ENCODE assay signal across 21 cellular contexts in the genomic region with DNA sequence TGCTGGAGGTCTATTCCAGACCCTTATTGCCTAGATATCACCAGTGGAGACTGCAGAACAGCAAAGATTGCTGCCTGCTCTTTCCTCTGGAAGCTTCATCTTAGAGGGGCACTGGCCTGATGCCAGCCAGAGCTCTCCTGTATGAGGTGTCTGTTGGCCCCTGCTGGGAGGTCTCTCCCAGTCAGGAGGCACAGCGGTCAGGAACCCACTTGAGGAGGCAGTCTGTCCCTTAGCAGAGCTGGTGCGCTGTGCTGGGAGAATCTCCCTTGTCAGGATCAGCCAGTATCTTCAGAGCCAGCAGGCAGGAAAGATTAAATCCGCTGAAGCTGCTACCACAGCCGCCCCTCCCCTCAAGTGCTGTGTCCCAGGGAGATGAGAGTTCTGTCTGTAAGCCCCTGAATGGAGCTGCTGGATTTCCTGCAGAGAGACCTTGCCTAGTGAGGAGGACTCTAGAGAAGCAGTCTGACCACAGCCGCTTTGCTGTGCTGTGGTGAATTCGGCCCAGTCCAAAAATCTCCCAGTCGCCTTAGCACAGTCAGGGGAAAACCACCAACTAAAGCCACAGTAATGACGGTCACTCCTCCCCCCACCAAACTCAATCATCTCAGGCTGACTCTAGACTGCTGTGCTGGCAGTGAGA.
DNase-seq lines count a peak whose midpoint lies in the region; FAIRE-seq and TF ChIP-seq lines count a peak whose summit lies in the region.
"Had no signal": no experiment of that assay in that cellular context is flagged by ENCODE, and none has a peak within 500 bp of the region (broad histone marks: within the 10 kb centered on the region; RNA-seq: fewer than 3 reads in every experiment).

No MANE protein-coding gene starts in this region.

- H3K9me3 ChIP-seq in H9 (ENCODE audit: control insufficient read depth, low read depth, low read length) (no peaks in the 10 kb centered on the region), HUES48 (ENCODE audit: control insufficient read depth, insufficient read depth, low read length) (no peaks in the 10 kb centered on the region), neural progenitor cell (ENCODE audit: low read depth) (peaks cover 9% of the 10 kb centered on the region)
- H3K9me3 ChIP-seq: BE2C, mucosa of descending colon, right lobe of liver, upper lobe of right lung had no signal

- no peak overlapping the region for H2AK5ac ChIP-seq in H9 (ENCODE audit: insufficient read length, low read length)

- H3K9me3 Mint-ChIP-seq in H9: peaks cover 5 to 12% of the 10 kb centered on the region in 2 experiments; a peak in 3 of 5 replicates
- peaks cover 35% of the 10 kb centered on the region for H3K9me3 Mint-ChIP-seq in neural progenitor cell
- H3K9me3 Mint-ChIP-seq in glutamatergic neuron (ENCODE audit: unreplicated experiment): peaks cover 18% of the 10 kb centered on the region

- no peaks in the 10 kb centered on the region for H3K27me3 ChIP-seq in H9 (ENCODE audit: insufficient read depth, low read length)
- H3K27me3 ChIP-seq in HUES48 (ENCODE audit: control insufficient read depth, insufficient read depth, low read length): no peaks in the 10 kb centered on the region
- no peaks in the 10 kb centered on the region for H3K27me3 ChIP-seq in neural progenitor cell
- H3K27me3 ChIP-seq: BE2C, right lobe of liver, upper lobe of right lung had no signal

- H3K23me2 ChIP-seq in H9 (ENCODE audit: insufficient read length, low read depth, low read length, poor library complexity, severe bottlenecking): no peaks in the 10 kb centered on the region

- no peak overlapping the region for H2BK120ac ChIP-seq in H9 (ENCODE audit: low read depth, low read length, poor library complexity, severe bottlenecking)

- no peak overlapping the region for H2BK20ac ChIP-seq in H9 (ENCODE audit: low read depth, low read length, poor library complexity, severe bottlenecking)

- H4K5ac ChIP-seq in H9 (ENCODE audit: insufficient read length, low read depth, low read length): no peak overlapping the region

- H4K91ac ChIP-seq in H9 (ENCODE audit: insufficient read length, low read depth, low read length): no peak overlapping the region

- DNase-seq in H9 (no peak), astrocyte of the spinal cord (ENCODE audit: low read depth, low spot score) (peak; percentile 22), neural progenitor cell (ENCODE audit: low spot score) (peak; percentile 78), glutamatergic neuron (no peak), RCC 7860 (ENCODE audit: low spot score) (no peak), hepatic stellate cell (ENCODE audit: low spot score) (no peak), iPS-NIHi11 (ENCODE audit: low spot score) (no peak)
- DNase-seq: BE2C; hypothalamus; NCI-H1105; right lobe of liver; Right ventricle myocardium superior; stimulated activated naive CD8-positive, alpha-beta T cell treated with anti-CD3 and anti-CD28 coated beads, Interleukin-15, amount 100 ng/mL, for 72 hours; T-helper 2 cell; upper lobe of right lung had no signal

- no peak overlapping the region for H2BK12ac ChIP-seq in H9 (ENCODE audit: insufficient read length, low read depth, low read length)

- H3K27me3 Mint-ChIP-seq in H9 (ENCODE audit: low read depth) (no peaks in the 10 kb centered on the region), neural progenitor cell (ENCODE audit: insufficient read depth, low read depth) (no peaks in the 10 kb centered on the region), glutamatergic neuron (ENCODE audit: unreplicated experiment) (peaks cover 3% of the 10 kb centered on the region)
- H3K27me3 Mint-ChIP-seq: stimulated activated naive CD8-positive, alpha-beta T cell treated with anti-CD3 and anti-CD28 coated beads, Interleukin-15, amount 100 ng/mL, for 72 hours had no signal

- H3K4me1 ChIP-seq in H9 (ENCODE audit: insufficient read depth, low read length) (no peaks in the 10 kb centered on the region), HUES48 (ENCODE audit: control insufficient read depth, insufficient read depth, low read length) (peaks cover 7% of the 10 kb centered on the region; the same call in 1 of the 2 replicates), neural progenitor cell (peaks cover 16% of the 10 kb centered on the region)
- H3K4me1 ChIP-seq: BE2C, upper lobe of right lung had no signal

- FAIRE-seq in RCC 7860 (lab: Jason Lieb, UNC): no peak
- FAIRE-seq: D721Med, endometrium, G401.6, GM12892 had no signal

- H4K20me1 ChIP-seq in H9 (ENCODE audit: control insufficient read depth, insufficient read depth, insufficient read length) (no peaks in the 10 kb centered on the region), neural progenitor cell (ENCODE audit: low read depth) (no peaks in the 10 kb centered on the region)

- H3K4me3 ChIP-seq in HUES48 (ENCODE audit: low read depth, low read length): no peak overlapping the region
- H3K4me3 ChIP-seq in astrocyte of the spinal cord (ENCODE audit: low read depth, low read length): no peak overlapping the region
- no peak overlapping the region for H3K4me3 ChIP-seq in neural progenitor cell
- H3K4me3 ChIP-seq: mucosa of descending colon, right lobe of liver, upper lobe of right lung had no signal

- no peak overlapping the region for H3K18ac ChIP-seq in H9 (ENCODE audit: insufficient read length, low read depth, low read length)

- H3K4me2 ChIP-seq in H9 (ENCODE audit: insufficient read depth, insufficient read length, low read length) (no peak overlapping the region), neural progenitor cell (peak overlapping the region; percentile 23)

- no peaks in the 10 kb centered on the region for H3K79me2 ChIP-seq in H9 (ENCODE audit: insufficient read depth, low read length)
- H3K79me2 ChIP-seq in neural progenitor cell (ENCODE audit: low read depth): peaks cover 28% of the 10 kb centered on the region

- H3K27ac ChIP-seq in H9 (ENCODE audit: insufficient read length, low read depth, low read length) (no peak overlapping the region), HUES48 (ENCODE audit: low read depth, low read length) (peak overlapping the region; percentile 24), neural progenitor cell (peak overlapping the region; percentile 46)
- H3K27ac ChIP-seq: right lobe of liver, upper lobe of right lung had no signal

- H3K4me1 Mint-ChIP-seq in H9 (peaks cover 17 to 24% of the 10 kb centered on the region in 2 experiments), neural progenitor cell (peaks cover 14% of the 10 kb centered on the region), glutamatergic neuron (ENCODE audit: low read depth, unreplicated experiment) (no peaks in the 10 kb centered on the region)
- H3K4me1 Mint-ChIP-seq: stimulated activated naive CD8-positive, alpha-beta T cell treated with anti-CD3 and anti-CD28 coated beads, Interleukin-15, amount 100 ng/mL, for 72 hours had no signal

- H3K27ac Mint-ChIP-seq in H9: peak overlapping the region; percentile 78 to 96 (median 82); a peak in 6 of 7 replicates
- H3K27ac Mint-ChIP-seq in neural progenitor cell: peak overlapping the region; percentile 38
- H3K27ac Mint-ChIP-seq in glutamatergic neuron (ENCODE audit: unreplicated experiment): no peak overlapping the region

- no peak overlapping the region for H3K4ac ChIP-seq in H9 (ENCODE audit: low read depth, low read length)

- H3F3A ChIP-seq in neural progenitor cell (ENCODE audit: low read depth): peaks cover 5% of the 10 kb centered on the region

- in situ Hi-C loops in astrocyte of the spinal cord (cut with HindIII; ENCODE audit: low sequenced_read_pairs): no loop called here

- no peak overlapping the region for H3T11ph ChIP-seq in H9 (ENCODE audit: low read length)

- no peak overlapping the region for H2BK5ac ChIP-seq in H9 (ENCODE audit: insufficient read length, low read length)

- TF ChIP-seq CTCF in H9 (conservative IDR thresholded peaks at IDR 0.05): no peak
- no peak for TF ChIP-seq CTCF in astrocyte of the spinal cord (IDR thresholded peaks at IDR 0.05; ENCODE audit: low read depth, low read length)
- no peak for TF ChIP-seq CTCF in neural progenitor cell (IDR thresholded peaks at IDR 0.05)
- no peak for TF ChIP-seq CTCF in glutamatergic neuron (IDR thresholded peaks at IDR 0.05; ENCODE audit: partially characterized antibody, unreplicated experiment)

- H2BK15ac ChIP-seq in H9 (ENCODE audit: low read depth, low read length): no peak overlapping the region

- H3K56ac ChIP-seq in H9 (ENCODE audit: insufficient read length, low read depth, low read length): no peak overlapping the region

- no peak overlapping the region for H3K23ac ChIP-seq in H9 (ENCODE audit: insufficient read length, low read depth, low read length)

- no peak overlapping the region for H4K8ac ChIP-seq in H9 (replicated peaks; ENCODE audit: insufficient read length, low read depth, low read length)

- H3K9ac ChIP-seq in H9 (ENCODE audit: extremely low read depth, insufficient read length, low read length) (no peak overlapping the region), HUES48 (ENCODE audit: low read depth, low read length) (no peak overlapping the region), neural progenitor cell (no peak overlapping the region)

- no peak overlapping the region for H3K4me3 Mint-ChIP-seq in H9
- no peak overlapping the region for H3K4me3 Mint-ChIP-seq in neural progenitor cell
- H3K4me3 Mint-ChIP-seq in glutamatergic neuron (ENCODE audit: unreplicated experiment): no peak overlapping the region
- H3K4me3 Mint-ChIP-seq: stimulated activated naive CD8-positive, alpha-beta T cell treated with anti-CD3 and anti-CD28 coated beads, Interleukin-15, amount 100 ng/mL, for 72 hours had no signal

- no CpG with 5 or more reads among the region's 8 CpGs for WGBS in H9 (ENCODE audit: extremely low coverage, insufficient read length, low lambda C conversion rate)

- H3K36me3 Mint-ChIP-seq in H9 (ENCODE audit: insufficient read depth in 1 of 3, low read depth in 3 of 3) (peaks cover 60 to 90% (median 66%) of the 10 kb centered on the region in 3 experiments), neural progenitor cell (peaks cover 62% of the 10 kb centered on the region), glutamatergic neuron (ENCODE audit: unreplicated experiment) (peaks cover 52% of the 10 kb centered on the region)

- H3K36me3 ChIP-seq in HUES48 (ENCODE audit: control insufficient read depth, insufficient read depth, low read length): peaks cover 35% of the 10 kb centered on the region
- peaks cover 8% of the 10 kb centered on the region for H3K36me3 ChIP-seq in neural progenitor cell
- H3K36me3 ChIP-seq: right lobe of liver, upper lobe of right lung had no signal

- H3K79me1 ChIP-seq in H9 (ENCODE audit: insufficient read depth, low read depth, low read length, poor library complexity, severe bottlenecking): no peaks in the 10 kb centered on the region

- H2AFZ ChIP-seq in H9 (ENCODE audit: low read length) (no peak overlapping the region), neural progenitor cell (replicated peaks) (peak overlapping the region; percentile 11)

- no peak overlapping the region for H3K14ac ChIP-seq in H9 (ENCODE audit: insufficient read depth, low read length)

Comparison
In these comparisons a context has a peak if more than half of its experiments do, and no peak if none do; other contexts are left out.
1. DNase-seq: peak in astrocyte of the spinal cord (single experiment) and neural progenitor cell (single experiment); none in H9 (single experiment), glutamatergic neuron (single experiment), RCC 7860 (single experiment), hepatic stellate cell (single experiment) and iPS-NIHi11 (single experiment).